ENCODE assay signal across 1 cellular context in the genomic region with DNA sequence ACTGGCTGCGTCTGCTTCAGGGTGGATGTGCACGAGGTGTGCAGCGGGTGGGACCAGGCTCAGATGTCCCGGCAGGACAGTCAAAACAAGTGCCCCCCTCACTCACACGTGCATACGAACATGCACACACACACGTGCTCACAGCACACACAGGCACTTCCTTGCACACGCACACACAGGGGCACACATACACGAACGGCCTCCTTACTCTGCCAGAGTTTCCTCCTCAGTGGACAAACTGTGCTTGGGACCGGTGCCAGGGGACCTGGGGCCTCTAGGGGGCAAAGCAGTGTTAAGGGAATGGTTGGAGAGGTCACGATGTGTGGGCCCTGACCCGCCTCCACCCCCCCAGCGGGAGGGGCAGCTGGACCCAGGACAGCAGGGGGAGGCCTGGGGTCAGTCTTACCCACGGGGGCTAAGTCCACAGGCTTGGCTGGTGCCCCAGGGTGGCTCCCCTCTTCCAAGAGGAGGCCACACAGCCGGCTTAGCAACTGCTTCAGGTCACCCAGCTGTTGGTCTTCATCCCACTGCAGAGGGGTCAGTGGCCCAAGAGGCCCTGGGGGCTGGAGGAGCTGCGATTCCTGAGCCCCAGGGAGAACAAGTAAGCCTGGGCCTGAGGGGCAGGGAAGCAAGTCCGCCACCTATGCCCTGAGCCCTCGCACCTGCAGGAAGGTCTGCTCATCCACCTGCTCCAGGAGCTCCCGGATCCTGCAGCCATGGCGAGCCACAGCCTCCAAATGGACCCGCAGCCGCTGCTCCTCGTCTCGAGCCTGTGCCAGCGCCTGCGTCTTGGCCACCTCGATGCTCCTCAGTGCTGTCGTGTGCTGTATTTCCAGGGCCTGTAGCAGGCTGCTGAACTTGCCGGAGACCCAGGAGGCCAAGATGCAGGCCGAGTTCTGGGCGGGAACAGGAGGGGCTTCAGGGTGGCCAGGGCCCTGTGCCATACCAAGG.
A peak's percentile ranks its signal among the peaks of the same experiment; 100 is the strongest.
TF ChIP-seq lines count a peak whose summit lies in the region.

No MANE protein-coding gene starts in this region.

TF ChIP-seq in HepG2, 621 proteins besides CTCF, POLR2A, EP300 and RAD21 (continued from another document and continues in another):
- TF ChIP-seq, protein P1, sequence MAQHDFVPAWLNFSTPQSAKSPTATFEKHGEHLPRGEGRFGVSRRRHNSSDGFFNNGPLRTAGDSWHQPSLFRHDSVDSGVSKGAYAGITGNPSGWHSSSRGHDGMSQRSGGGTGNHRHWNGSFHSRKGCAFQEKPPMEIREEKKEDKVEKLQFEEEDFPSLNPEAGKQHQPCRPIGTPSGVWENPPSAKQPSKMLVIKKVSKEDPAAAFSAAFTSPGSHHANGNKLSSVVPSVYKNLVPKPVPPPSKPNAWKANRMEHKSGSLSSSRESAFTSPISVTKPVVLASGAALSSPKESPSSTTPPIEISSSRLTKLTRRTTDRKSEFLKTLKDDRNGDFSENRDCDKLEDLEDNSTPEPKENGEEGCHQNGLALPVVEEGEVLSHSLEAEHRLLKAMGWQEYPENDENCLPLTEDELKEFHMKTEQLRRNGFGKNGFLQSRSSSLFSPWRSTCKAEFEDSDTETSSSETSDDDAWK (CRISPR knock-in tag; IDR thresholded peaks at IDR 0.05), result no peak
- TF ChIP-seq PCBP1 (IDR thresholded peaks at IDR 0.05; ENCODE audit: borderline replicate concordance, low read depth, low read length) (no peak), ZFX (CRISPR knock-in tag; IDR thresholded peaks at IDR 0.05; ENCODE audit: low read depth) (peak; percentile 50; the same call in 1 of the 2 replicates), HNRNPL (IDR thresholded peaks at IDR 0.05; ENCODE audit: low read depth, low read length) (peak; percentile 91; the same call in 1 of the 2 replicates), ZFP36 (IDR thresholded peaks at IDR 0.05; ENCODE audit: borderline replicate concordance, low read depth, low read length, partially characterized antibody) (no peak), CENPT (CRISPR knock-in tag; IDR thresholded peaks at IDR 0.05; ENCODE audit: low read depth) (peak; percentile 62), SUZ12 (IDR thresholded peaks at IDR 0.05; ENCODE audit: low read depth, low read length) (no peak), ZNF143 (CRISPR knock-in tag; IDR thresholded peaks at IDR 0.05) (0 out of 2 replicates have a peak, but pooled peaks have one; percentile 4), FOXA1 (IDR thresholded peaks at IDR 0.05) (no peak), FOXA1 (CRISPR knock-in tag; IDR thresholded peaks at IDR 0.05) (no peak), ZNF547 (CRISPR knock-in tag; IDR thresholded peaks at IDR 0.05) (peak; percentile 63), IRX3 (CRISPR knock-in tag; IDR thresholded peaks at IDR 0.05; ENCODE audit: borderline replicate concordance, low read depth) (no peak), BCL6 (CRISPR knock-in tag; IDR thresholded peaks at IDR 0.05) (peak; percentile 73), MEF2D (CRISPR knock-in tag; IDR thresholded peaks at IDR 0.05) (peak; percentile 10), AKAP8 (CRISPR knock-in tag; IDR thresholded peaks at IDR 0.05) (peak; percentile 89), DMAP1 (CRISPR knock-in tag; IDR thresholded peaks at IDR 0.05) (peak; percentile 67; the same call in 1 of the 2 replicates), ISX (CRISPR knock-in tag; conservative IDR thresholded peaks at IDR 0.05) (peak; percentile 74; the same call in 1 of the 2 replicates), ZNF34 (CRISPR knock-in tag; IDR thresholded peaks at IDR 0.05; ENCODE audit: borderline replicate concordance) (no peak), ZNF674 (CRISPR knock-in tag; IDR thresholded peaks at IDR 0.05; ENCODE audit: low read depth) (no peak), RBAK (CRISPR knock-in tag; IDR thresholded peaks at IDR 0.05) (no peak), ZNF614 (CRISPR knock-in tag; IDR thresholded peaks at IDR 0.05; ENCODE audit: borderline replicate concordance) (no peak), ZFP36L2 (CRISPR knock-in tag; IDR thresholded peaks at IDR 0.05) (no peak), JUNB (CRISPR knock-in tag; IDR thresholded peaks at IDR 0.05; ENCODE audit: borderline replicate concordance) (no peak)
- TF ChIP-seq, protein P2, sequence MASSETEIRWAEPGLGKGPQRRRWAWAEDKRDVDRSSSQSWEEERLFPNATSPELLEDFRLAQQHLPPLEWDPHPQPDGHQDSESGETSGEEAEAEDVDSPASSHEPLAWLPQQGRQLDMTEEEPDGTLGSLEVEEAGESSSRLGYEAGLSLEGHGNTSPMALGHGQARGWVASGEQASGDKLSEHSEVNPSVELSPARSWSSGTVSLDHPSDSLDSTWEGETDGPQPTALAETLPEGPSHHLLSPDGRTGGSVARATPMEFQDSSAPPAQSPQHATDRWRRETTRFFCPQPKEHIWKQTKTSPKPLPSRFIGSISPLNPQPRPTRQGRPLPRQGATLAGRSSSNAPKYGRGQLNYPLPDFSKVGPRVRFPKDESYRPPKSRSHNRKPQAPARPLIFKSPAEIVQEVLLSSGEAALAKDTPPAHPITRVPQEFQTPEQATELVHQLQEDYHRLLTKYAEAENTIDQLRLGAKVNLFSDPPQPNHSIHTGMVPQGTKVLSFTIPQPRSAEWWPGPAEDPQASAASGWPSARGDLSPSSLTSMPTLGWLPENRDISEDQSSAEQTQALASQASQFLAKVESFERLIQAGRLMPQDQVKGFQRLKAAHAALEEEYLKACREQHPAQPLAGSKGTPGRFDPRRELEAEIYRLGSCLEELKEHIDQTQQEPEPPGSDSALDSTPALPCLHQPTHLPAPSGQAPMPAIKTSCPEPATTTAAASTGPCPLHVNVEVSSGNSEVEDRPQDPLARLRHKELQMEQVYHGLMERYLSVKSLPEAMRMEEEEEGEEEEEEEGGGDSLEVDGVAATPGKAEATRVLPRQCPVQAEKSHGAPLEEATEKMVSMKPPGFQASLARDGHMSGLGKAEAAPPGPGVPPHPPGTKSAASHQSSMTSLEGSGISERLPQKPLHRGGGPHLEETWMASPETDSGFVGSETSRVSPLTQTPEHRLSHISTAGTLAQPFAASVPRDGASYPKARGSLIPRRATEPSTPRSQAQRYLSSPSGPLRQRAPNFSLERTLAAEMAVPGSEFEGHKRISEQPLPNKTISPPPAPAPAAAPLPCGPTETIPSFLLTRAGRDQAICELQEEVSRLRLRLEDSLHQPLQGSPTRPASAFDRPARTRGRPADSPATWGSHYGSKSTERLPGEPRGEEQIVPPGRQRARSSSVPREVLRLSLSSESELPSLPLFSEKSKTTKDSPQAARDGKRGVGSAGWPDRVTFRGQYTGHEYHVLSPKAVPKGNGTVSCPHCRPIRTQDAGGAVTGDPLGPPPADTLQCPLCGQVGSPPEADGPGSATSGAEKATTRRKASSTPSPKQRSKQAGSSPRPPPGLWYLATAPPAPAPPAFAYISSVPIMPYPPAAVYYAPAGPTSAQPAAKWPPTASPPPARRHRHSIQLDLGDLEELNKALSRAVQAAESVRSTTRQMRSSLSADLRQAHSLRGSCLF (CRISPR knock-in tag; IDR thresholded peaks at IDR 0.05; ENCODE audit: borderline replicate concordance), result no peak
- TF ChIP-seq, protein P3, sequence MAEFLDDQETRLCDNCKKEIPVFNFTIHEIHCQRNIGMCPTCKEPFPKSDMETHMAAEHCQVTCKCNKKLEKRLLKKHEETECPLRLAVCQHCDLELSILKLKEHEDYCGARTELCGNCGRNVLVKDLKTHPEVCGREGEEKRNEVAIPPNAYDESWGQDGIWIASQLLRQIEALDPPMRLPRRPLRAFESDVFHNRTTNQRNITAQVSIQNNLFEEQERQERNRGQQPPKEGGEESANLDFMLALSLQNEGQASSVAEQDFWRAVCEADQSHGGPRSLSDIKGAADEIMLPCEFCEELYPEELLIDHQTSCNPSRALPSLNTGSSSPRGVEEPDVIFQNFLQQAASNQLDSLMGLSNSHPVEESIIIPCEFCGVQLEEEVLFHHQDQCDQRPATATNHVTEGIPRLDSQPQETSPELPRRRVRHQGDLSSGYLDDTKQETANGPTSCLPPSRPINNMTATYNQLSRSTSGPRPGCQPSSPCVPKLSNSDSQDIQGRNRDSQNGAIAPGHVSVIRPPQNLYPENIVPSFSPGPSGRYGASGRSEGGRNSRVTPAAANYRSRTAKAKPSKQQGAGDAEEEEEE (CRISPR knock-in tag; IDR thresholded peaks at IDR 0.05; ENCODE audit: borderline replicate concordance), result no peak
- TF ChIP-seq, protein P4, sequence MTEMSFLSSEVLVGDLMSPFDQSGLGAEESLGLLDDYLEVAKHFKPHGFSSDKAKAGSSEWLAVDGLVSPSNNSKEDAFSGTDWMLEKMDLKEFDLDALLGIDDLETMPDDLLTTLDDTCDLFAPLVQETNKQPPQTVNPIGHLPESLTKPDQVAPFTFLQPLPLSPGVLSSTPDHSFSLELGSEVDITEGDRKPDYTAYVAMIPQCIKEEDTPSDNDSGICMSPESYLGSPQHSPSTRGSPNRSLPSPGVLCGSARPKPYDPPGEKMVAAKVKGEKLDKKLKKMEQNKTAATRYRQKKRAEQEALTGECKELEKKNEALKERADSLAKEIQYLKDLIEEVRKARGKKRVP (CRISPR knock-in tag; IDR thresholded peaks at IDR 0.05), result no peak
- TF ChIP-seq, protein P5, sequence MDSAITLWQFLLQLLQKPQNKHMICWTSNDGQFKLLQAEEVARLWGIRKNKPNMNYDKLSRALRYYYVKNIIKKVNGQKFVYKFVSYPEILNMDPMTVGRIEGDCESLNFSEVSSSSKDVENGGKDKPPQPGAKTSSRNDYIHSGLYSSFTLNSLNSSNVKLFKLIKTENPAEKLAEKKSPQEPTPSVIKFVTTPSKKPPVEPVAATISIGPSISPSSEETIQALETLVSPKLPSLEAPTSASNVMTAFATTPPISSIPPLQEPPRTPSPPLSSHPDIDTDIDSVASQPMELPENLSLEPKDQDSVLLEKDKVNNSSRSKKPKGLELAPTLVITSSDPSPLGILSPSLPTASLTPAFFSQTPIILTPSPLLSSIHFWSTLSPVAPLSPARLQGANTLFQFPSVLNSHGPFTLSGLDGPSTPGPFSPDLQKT (CRISPR knock-in tag; IDR thresholded peaks at IDR 0.05; ENCODE audit: borderline replicate concordance), result no peak
- TF ChIP-seq, protein P6, sequence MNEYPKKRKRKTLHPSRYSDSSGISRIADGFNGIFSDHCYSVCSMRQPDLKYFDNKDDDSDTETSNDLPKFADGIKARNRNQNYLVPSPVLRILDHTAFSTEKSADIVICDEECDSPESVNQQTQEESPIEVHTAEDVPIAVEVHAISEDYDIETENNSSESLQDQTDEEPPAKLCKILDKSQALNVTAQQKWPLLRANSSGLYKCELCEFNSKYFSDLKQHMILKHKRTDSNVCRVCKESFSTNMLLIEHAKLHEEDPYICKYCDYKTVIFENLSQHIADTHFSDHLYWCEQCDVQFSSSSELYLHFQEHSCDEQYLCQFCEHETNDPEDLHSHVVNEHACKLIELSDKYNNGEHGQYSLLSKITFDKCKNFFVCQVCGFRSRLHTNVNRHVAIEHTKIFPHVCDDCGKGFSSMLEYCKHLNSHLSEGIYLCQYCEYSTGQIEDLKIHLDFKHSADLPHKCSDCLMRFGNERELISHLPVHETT (CRISPR knock-in tag; conservative IDR thresholded peaks at IDR 0.05), result no peak; the same call in 1 of the 2 replicates
- TF ChIP-seq, protein P7, sequence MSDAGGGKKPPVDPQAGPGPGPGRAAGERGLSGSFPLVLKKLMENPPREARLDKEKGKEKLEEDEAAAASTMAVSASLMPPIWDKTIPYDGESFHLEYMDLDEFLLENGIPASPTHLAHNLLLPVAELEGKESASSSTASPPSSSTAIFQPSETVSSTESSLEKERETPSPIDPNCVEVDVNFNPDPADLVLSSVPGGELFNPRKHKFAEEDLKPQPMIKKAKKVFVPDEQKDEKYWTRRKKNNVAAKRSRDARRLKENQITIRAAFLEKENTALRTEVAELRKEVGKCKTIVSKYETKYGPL (CRISPR knock-in tag; IDR thresholded peaks at IDR 0.05), result no peak
- TF ChIP-seq, protein P8, sequence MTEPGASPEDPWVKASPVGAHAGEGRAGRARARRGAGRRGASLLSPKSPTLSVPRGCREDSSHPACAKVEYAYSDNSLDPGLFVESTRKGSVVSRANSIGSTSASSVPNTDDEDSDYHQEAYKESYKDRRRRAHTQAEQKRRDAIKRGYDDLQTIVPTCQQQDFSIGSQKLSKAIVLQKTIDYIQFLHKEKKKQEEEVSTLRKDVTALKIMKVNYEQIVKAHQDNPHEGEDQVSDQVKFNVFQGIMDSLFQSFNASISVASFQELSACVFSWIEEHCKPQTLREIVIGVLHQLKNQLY (CRISPR knock-in tag; IDR thresholded peaks at IDR 0.05), result 0 out of 2 replicates have a peak, but pooled peaks have one; percentile 61
- TF ChIP-seq, protein P9, sequence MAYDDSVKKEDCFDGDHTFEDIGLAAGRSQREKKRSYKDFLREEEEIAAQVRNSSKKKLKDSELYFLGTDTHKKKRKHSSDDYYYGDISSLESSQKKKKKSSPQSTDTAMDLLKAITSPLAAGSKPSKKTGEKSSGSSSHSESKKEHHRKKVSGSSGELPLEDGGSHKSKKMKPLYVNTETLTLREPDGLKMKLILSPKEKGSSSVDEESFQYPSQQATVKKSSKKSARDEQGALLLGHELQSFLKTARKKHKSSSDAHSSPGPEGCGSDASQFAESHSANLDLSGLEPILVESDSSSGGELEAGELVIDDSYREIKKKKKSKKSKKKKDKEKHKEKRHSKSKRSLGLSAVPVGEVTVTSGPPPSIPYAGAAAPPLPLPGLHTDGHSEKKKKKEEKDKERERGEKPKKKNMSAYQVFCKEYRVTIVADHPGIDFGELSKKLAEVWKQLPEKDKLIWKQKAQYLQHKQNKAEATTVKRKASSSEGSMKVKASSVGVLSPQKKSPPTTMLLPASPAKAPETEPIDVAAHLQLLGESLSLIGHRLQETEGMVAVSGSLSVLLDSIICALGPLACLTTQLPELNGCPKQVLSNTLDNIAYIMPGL (CRISPR knock-in tag; IDR thresholded peaks at IDR 0.05; ENCODE audit: borderline replicate concordance in 1 of 2, low read depth in 1 of 2), result peak in 1 of 2 experiments; percentile 86; a peak in 3 of 4 replicates
- TF ChIP-seq, protein P10, sequence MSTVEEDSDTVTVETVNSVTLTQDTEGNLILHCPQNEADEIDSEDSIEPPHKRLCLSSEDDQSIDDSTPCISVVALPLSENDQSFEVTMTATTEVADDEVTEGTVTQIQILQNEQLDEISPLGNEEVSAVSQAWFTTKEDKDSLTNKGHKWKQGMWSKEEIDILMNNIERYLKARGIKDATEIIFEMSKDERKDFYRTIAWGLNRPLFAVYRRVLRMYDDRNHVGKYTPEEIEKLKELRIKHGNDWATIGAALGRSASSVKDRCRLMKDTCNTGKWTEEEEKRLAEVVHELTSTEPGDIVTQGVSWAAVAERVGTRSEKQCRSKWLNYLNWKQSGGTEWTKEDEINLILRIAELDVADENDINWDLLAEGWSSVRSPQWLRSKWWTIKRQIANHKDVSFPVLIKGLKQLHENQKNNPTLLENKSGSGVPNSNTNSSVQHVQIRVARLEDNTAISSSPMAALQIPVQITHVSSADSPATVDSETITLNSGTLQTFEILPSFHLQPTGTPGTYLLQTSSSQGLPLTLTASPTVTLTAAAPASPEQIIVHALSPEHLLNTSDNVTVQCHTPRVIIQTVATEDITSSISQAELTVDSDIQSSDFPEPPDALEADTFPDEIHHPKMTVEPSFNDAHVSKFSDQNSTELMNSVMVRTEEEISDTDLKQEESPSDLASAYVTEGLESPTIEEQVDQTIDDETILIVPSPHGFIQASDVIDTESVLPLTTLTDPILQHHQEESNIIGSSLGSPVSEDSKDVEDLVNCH (CRISPR knock-in tag; IDR thresholded peaks at IDR 0.05), result no peak
